ENCODE assay signal across 9 cellular contexts in genomic region chr14:63922696-63923421, GRCh38.
DNase-seq lines count a peak whose midpoint lies in the region; ATAC-seq and TF ChIP-seq lines count a peak whose summit lies in the region.
"Had no signal": no experiment of that assay in that cellular context is flagged by ENCODE, and none has a peak within 500 bp of the region (broad histone marks: within the 10 kb centered on the region; RNA-seq: fewer than 3 reads in every experiment).

No MANE protein-coding gene starts in this region.

- no peaks in the 10 kb centered on the region for H3K9me3 ChIP-seq in thyroid gland
- H3K9me3 ChIP-seq in HAP-1, result no peaks in the 10 kb centered on the region

- 41 to 42% methylated on average over 5 of the region's 5 CpGs for WGBS in thyroid gland, 2 donors

- in situ Hi-C loops in HAP-1 (cut with MboI; ENCODE audit: low sequenced_read_pairs), result no loop called here

- peak in 1 of 2 donors; percentile 51 for TF ChIP-seq POLR2A in thyroid gland (IDR thresholded peaks at IDR 0.05)

- H3K4me1 ChIP-seq in thyroid gland (peaks cover 26 to 33% of the 10 kb centered on the region in 2 donors), HAP-1 (peaks cover 4% of the 10 kb centered on the region)

- DNase-seq in NCI-H2029 (lab: John Stamatoyannopoulos, UW), result peak; percentile 19
- DNase-seq in NCI-H2029 treated with DMSO at 0.1 percent for 48 hours (lab: John Stamatoyannopoulos, UW), result no peak
- peak; percentile 98 for DNase-seq in amniotic epithelial cell (ENCODE audit: low read depth)
- DNase-seq in kidney epithelial cell (ENCODE audit: low read depth), result peak; percentile 42
- DNase-seq in thyroid gland, result peak; percentile 59 to 64
- DNase-seq in HAP-1 (ENCODE audit: low spot score in 2 of 2), result no peak
- no peak for DNase-seq in T-helper 1 cell
- DNase-seq: activated CD4-positive, alpha-beta T cell treated with anti-CD3 and anti-CD28 coated beads for 4 hours had no signal

- intact Hi-C loops in thyroid gland (cut with DNase I), result no loop called here

- ATAC-seq in HG03571 (IDR thresholded peaks at IDR 0.05; ENCODE audit: unreplicated experiment), result no peak

- H3K27me3 ChIP-seq in kidney epithelial cell (ENCODE audit: control insufficient read depth, insufficient read depth, low read length) (no peaks in the 10 kb centered on the region), thyroid gland (no peaks in the 10 kb centered on the region), HAP-1 (ENCODE audit: low read depth) (no peaks in the 10 kb centered on the region)

- TF ChIP-seq CTCF in kidney epithelial cell (IDR thresholded peaks at IDR 0.05; ENCODE audit: insufficient read depth, low read length, poor library complexity, severe bottlenecking), result no peak
- TF ChIP-seq CTCF in thyroid gland (IDR thresholded peaks at IDR 0.05), result no peak

- H3K36me3 ChIP-seq in kidney epithelial cell (ENCODE audit: control insufficient read depth, insufficient read depth, low read length) (no peaks in the 10 kb centered on the region), thyroid gland (no peaks in the 10 kb centered on the region), HAP-1 (replicated peaks) (no peaks in the 10 kb centered on the region)

- H3K27ac ChIP-seq in thyroid gland, result peak overlapping the region; percentile 71 to 87 (median 79)

- H3K4me3 ChIP-seq in kidney epithelial cell (ENCODE audit: low read depth, low read length) (no peak overlapping the region), thyroid gland (replicated peaks in 1 of 3) (no peak overlapping the region), HAP-1 (no peak overlapping the region)

Comparison
In these comparisons a context has a peak if more than half of its experiments do, and no peak if none do; other contexts are left out.
1. DNase-seq: peak in NCI-H2029 (single experiment), amniotic epithelial cell (single experiment), kidney epithelial cell (single experiment) and thyroid gland (2 of 2); none in NCI-H2029 treated with DMSO at 0.1 percent for 48 hours (single experiment), HAP-1 (0 of 2) and T-helper 1 cell (0 of 5).